Comparison of ENCODE assay signal across 9 cellular contexts in genomic region chr20:23205656-23206055, GRCh38.
DNase-seq lines count a peak whose midpoint lies in the region; ATAC-seq and TF ChIP-seq lines count a peak whose summit lies in the region.
"Had no signal": no experiment of that assay in that cellular context is flagged by ENCODE, and none has a peak within 500 bp of the region (broad histone marks: within the 10 kb centered on the region; RNA-seq: fewer than 3 reads in every experiment).

No MANE protein-coding gene starts in this region.

- H2BK12ac ChIP-seq in H9 (ENCODE audit: insufficient read length, low read depth, low read length), result no peak overlapping the region

- H3K27ac ChIP-seq in H9 (ENCODE audit: insufficient read length, low read depth, low read length) (no peak overlapping the region), cingulate gyrus (ENCODE audit: low read depth, low read length) (peak overlapping the region; percentile 14)
- H3K27ac ChIP-seq: parathyroid adenoma had no signal

- no peak overlapping the region for H3K23ac ChIP-seq in H9 (ENCODE audit: insufficient read length, low read depth, low read length)

- no peak overlapping the region for H4K5ac ChIP-seq in H9 (ENCODE audit: insufficient read length, low read depth, low read length)

- H3K23me2 ChIP-seq in H9 (ENCODE audit: insufficient read length, low read depth, low read length, poor library complexity, severe bottlenecking), result no peaks in the 10 kb centered on the region

- WGBS in H9 (ENCODE audit: extremely low coverage, insufficient read length, low lambda C conversion rate), result no CpG with 5 or more reads among the region's 11 CpGs

- peaks cover 64% of the 10 kb centered on the region for H3K27me3 Mint-ChIP-seq in H9 (ENCODE audit: low read depth)
- H3K27me3 Mint-ChIP-seq in activated naive CD4-positive, alpha-beta T cell treated with anti-CD3 and anti-CD28 coated beads, Interleukin-2, amount 10 ng/mL, durations not matched to agents 7 days and 5 days, result peaks cover 16% of the 10 kb centered on the region

- H4K91ac ChIP-seq in H9 (ENCODE audit: insufficient read length, low read depth, low read length), result no peak overlapping the region

- H2AFZ ChIP-seq in H9 (ENCODE audit: low read length), result no peak overlapping the region
- H2AFZ ChIP-seq: parathyroid adenoma had no signal

- no peak overlapping the region for H3T11ph ChIP-seq in H9 (ENCODE audit: low read length)

- H3K27me3 ChIP-seq in H9 (ENCODE audit: insufficient read depth, low read length), result no peaks in the 10 kb centered on the region

- H3K9me3 ChIP-seq in H9 (ENCODE audit: control insufficient read depth, low read depth, low read length), result no peaks in the 10 kb centered on the region

- CTCF ChIA-PET in activated naive CD4-positive, alpha-beta T cell treated with anti-CD3 and anti-CD28 coated beads, Interleukin-2, amount 10 ng/mL, durations not matched to agents 7 days and 5 days (lab: Charles Lee), result interaction anchor here (2.3 kb wide), 1 partner anchor 29 kb away, joined by 5 read pairs; no protein-coding TSS in a partner anchor

- peaks cover 7% of the 10 kb centered on the region for H3K4me1 ChIP-seq in H9 (ENCODE audit: insufficient read depth, low read length)
- H3K4me1 ChIP-seq: parathyroid adenoma had no signal

- H3K9me3 Mint-ChIP-seq in H9, result no peaks in the 10 kb centered on the region
- H3K9me3 Mint-ChIP-seq in activated naive CD4-positive, alpha-beta T cell treated with anti-CD3 and anti-CD28 coated beads, Interleukin-2, amount 10 ng/mL, durations not matched to agents 7 days and 5 days, result no peaks in the 10 kb centered on the region

- no peak overlapping the region for H3K4me3 Mint-ChIP-seq in H9
- H3K4me3 Mint-ChIP-seq in activated naive CD4-positive, alpha-beta T cell treated with anti-CD3 and anti-CD28 coated beads, Interleukin-2, amount 10 ng/mL, durations not matched to agents 7 days and 5 days, result no peak overlapping the region

- H3K56ac ChIP-seq in H9 (ENCODE audit: insufficient read length, low read depth, low read length), result no peak overlapping the region

- H3K18ac ChIP-seq in H9 (ENCODE audit: insufficient read length, low read depth, low read length), result no peak overlapping the region

- no peaks in the 10 kb centered on the region for H3K79me2 ChIP-seq in H9 (ENCODE audit: insufficient read depth, low read length)
- H3K79me2 ChIP-seq: parathyroid adenoma had no signal

- H3K79me1 ChIP-seq in H9 (ENCODE audit: insufficient read depth, low read depth, low read length, poor library complexity, severe bottlenecking), result no peaks in the 10 kb centered on the region

- DNase-seq in H9 (peak; percentile 39), iPS-NIHi7 (ENCODE audit: extremely low spot score) (peak; percentile 22), sciatic nerve (ENCODE audit: low spot score) (no peak), SW480 (ENCODE audit: low spot score) (no peak), NK-92 (lab: John Stamatoyannopoulos, UW; ENCODE audit: unreplicated experiment) (no peak), SIG-M5 (lab: John Stamatoyannopoulos, UW) (no peak)
- DNase-seq in activated naive CD4-positive, alpha-beta T cell treated with anti-CD3 and anti-CD28 coated beads, Interleukin-2, amount 10 ng/mL, durations not matched to agents 7 days and 5 days, result no peak

- H2BK20ac ChIP-seq in H9 (ENCODE audit: low read depth, low read length, poor library complexity, severe bottlenecking), result no peak overlapping the region

- no peak overlapping the region for H3K4me2 ChIP-seq in H9 (ENCODE audit: insufficient read depth, insufficient read length, low read length)

- no peak overlapping the region for H3K27ac Mint-ChIP-seq in H9
- no peak overlapping the region for H3K27ac Mint-ChIP-seq in activated naive CD4-positive, alpha-beta T cell treated with anti-CD3 and anti-CD28 coated beads, Interleukin-2, amount 10 ng/mL, durations not matched to agents 7 days and 5 days

- H4K8ac ChIP-seq in H9 (replicated peaks; ENCODE audit: insufficient read length, low read depth, low read length), result no peak overlapping the region

- TF ChIP-seq CTCF in H9 (conservative IDR thresholded peaks at IDR 0.05), result no peak

- no peak overlapping the region for H3K9ac ChIP-seq in H9 (ENCODE audit: extremely low read depth, insufficient read length, low read length)
- H3K9ac ChIP-seq: parathyroid adenoma had no signal

- ATAC-seq in sciatic nerve, result peak; percentile 79

- no peak overlapping the region for H3K14ac ChIP-seq in H9 (ENCODE audit: insufficient read depth, low read length)

- H4K20me1 ChIP-seq in H9 (ENCODE audit: control insufficient read depth, insufficient read depth, insufficient read length), result no peaks in the 10 kb centered on the region

- H3K4ac ChIP-seq in H9 (ENCODE audit: low read depth, low read length), result no peak overlapping the region

- H2AK5ac ChIP-seq in H9 (ENCODE audit: insufficient read length, low read length), result no peak overlapping the region

- H2BK5ac ChIP-seq in H9 (ENCODE audit: insufficient read length, low read length), result no peak overlapping the region

- no peak overlapping the region for H2BK120ac ChIP-seq in H9 (ENCODE audit: low read depth, low read length, poor library complexity, severe bottlenecking)

- peaks cover 24 to 27% of the 10 kb centered on the region in 2 experiments for H3K4me1 Mint-ChIP-seq in H9
- no peaks in the 10 kb centered on the region for H3K4me1 Mint-ChIP-seq in activated naive CD4-positive, alpha-beta T cell treated with anti-CD3 and anti-CD28 coated beads, Interleukin-2, amount 10 ng/mL, durations not matched to agents 7 days and 5 days

- intact Hi-C loops in sciatic nerve (cut with DNase I), result no loop called here

- no peak overlapping the region for H2BK15ac ChIP-seq in H9 (ENCODE audit: low read depth, low read length)

- H3K36me3 Mint-ChIP-seq in H9 (ENCODE audit: insufficient read depth in 1 of 3, low read depth in 3 of 3), result no peaks in the 10 kb centered on the region
- no peaks in the 10 kb centered on the region for H3K36me3 Mint-ChIP-seq in activated naive CD4-positive, alpha-beta T cell treated with anti-CD3 and anti-CD28 coated beads, Interleukin-2, amount 10 ng/mL, durations not matched to agents 7 days and 5 days

Comparison
In these comparisons a context has a peak if more than half of its experiments do, and no peak if none do; other contexts are left out.
1. DNase-seq: peak in H9 (single experiment) and iPS-NIHi7 (single experiment); none in sciatic nerve (single experiment), SW480 (single experiment), NK-92 (single experiment), SIG-M5 (single experiment) and activated naive CD4-positive, alpha-beta T cell treated with anti-CD3 and anti-CD28 coated beads, Interleukin-2, amount 10 ng/mL, durations not matched to agents 7 days and 5 days (single experiment).